Comparison of ENCODE assay signal across 1 cellular context in the genomic region with DNA sequence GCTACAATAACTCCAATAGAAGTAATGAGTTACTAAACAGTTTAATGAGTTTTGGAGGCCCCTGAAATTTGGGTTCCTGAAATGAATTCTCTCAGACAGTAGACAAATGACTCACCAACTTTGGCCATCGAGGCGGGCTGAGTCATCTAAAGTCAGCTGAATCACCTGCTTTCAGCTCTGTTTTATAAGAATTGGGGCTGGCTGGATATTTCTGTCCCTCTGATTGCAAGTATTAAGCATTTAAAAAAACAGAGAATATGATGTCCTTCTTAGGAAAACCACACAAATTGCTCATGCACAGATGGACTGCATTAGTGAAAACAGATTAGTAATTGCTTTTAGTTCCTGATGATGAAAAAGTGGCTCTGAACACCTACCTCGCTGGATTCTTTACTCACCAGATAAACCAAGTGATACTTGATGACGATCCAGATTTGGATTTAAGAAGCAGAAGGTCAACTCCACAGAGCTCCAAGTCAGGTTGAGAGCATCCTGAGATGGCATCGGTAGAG.
TF ChIP-seq lines count a peak whose summit lies in the region.

No MANE protein-coding gene starts in this region.

TF ChIP-seq in SK-N-SH, 30 proteins besides CTCF, POLR2A, EP300 and RAD21 (continued from another document):
- TF ChIP-seq ZBTB33 (IDR thresholded peaks at IDR 0.05; ENCODE audit: borderline replicate concordance, low read depth) (peak; percentile 81), USF1 (IDR thresholded peaks at IDR 0.05; ENCODE audit: borderline replicate concordance, low read depth) (peak; percentile 39; the same call in 1 of the 2 replicates), JUND (IDR thresholded peaks at IDR 0.05) (peak; percentile 99), POLR2AphosphoS5 (IDR thresholded peaks at IDR 0.05; ENCODE audit: low read depth, low read length) (peak; percentile 87; the same call in 1 of the 2 replicates), FOSL2 (IDR thresholded peaks at IDR 0.05; ENCODE audit: borderline replicate concordance, low read depth) (peak; percentile 99), EZH2phosphoT487 (IDR thresholded peaks at IDR 0.05; ENCODE audit: borderline replicate concordance, low read depth) (no peak), GATA2 (CRISPR knock-in tag; IDR thresholded peaks at IDR 0.05) (no peak), MEF2A (IDR thresholded peaks at IDR 0.05; ENCODE audit: borderline replicate concordance, low read depth) (peak; percentile 95)
